In genomic region chr14:92507174-92507768, GRCh38 we compare ENCODE assay signal across 8 cellular contexts. TPM values are rescaled to one million over a fixed set of nuclear protein-coding genes. Genes with fewer than 3 reads are reported as not detected.
DNase-seq lines count a peak whose midpoint lies in the region; ATAC-seq, FAIRE-seq and TF ChIP-seq lines count a peak whose summit lies in the region.

No MANE protein-coding gene starts in this region.

- H3K36me3 ChIP-seq in kidney (ENCODE audit: control insufficient read depth in 1 of 2, insufficient read depth in 2 of 2, low read length in 2 of 2): no peaks in the 10 kb centered on the region

- TF ChIP-seq CTCF in kidney (IDR thresholded peaks at IDR 0.05; ENCODE audit: borderline replicate concordance, extremely low read depth, insufficient read depth) (no peak), GM10266 (IDR thresholded peaks at IDR 0.05; ENCODE audit: control insufficient read depth, insufficient read depth, low read depth, missing control alignments) (no peak)

- DNase-seq in DMS79 (lab: John Stamatoyannopoulos, UW) (peak; percentile 100), NCI-H2107 (lab: John Stamatoyannopoulos, UW) (peak; percentile 97), iPS-NIHi11 (ENCODE audit: low spot score) (peak; percentile 51), kidney (no peak), OCI-M2 (lab: John Stamatoyannopoulos, UW; ENCODE audit: unreplicated experiment) (no peak), GM10266 (ENCODE audit: extremely low spot score) (no peak)

- no peaks in the 10 kb centered on the region for H3K9me3 ChIP-seq in kidney (ENCODE audit: control insufficient read depth in 1 of 2, low read length in 2 of 2)

- ATAC-seq in GM21786 (IDR thresholded peaks at IDR 0.05; ENCODE audit: unreplicated experiment) (peak; percentile 70), HG03520 (IDR thresholded peaks at IDR 0.05; ENCODE audit: unreplicated experiment) (no peak)

- intact Hi-C loops in kidney (cut with DNase I): no loop called here

- H3K9ac ChIP-seq in kidney (ENCODE audit: low read length in 2 of 2): no peak overlapping the region

- H3K4me1 ChIP-seq in kidney (ENCODE audit: control insufficient read depth in 1 of 2, insufficient read depth in 1 of 2, low read depth in 1 of 2, low read length in 2 of 2): peaks cover 0 to 2% of the 10 kb centered on the region in 2 donors

- no peak for FAIRE-seq in kidney (lab: Jason Lieb, UNC)

- no peak overlapping the region for H3K4me3 ChIP-seq in kidney (ENCODE audit: low read length in 2 of 2)

- no peak overlapping the region for H3K27ac ChIP-seq in kidney (ENCODE audit: low read depth in 2 of 2, low read length in 2 of 2)

RNA-seq across cellular contexts. Expression of gene RIN3, which starts 6.3 kb away (rescaled TPM):
- 30.4 TPM for total RNA-seq in kidney
- polyA plus RNA-seq in kidney (ENCODE audit: insufficient read depth, low read depth, low replicate concordance): 7.1 TPM

Comparison
In these comparisons a context has a peak if more than half of its experiments do, and no peak if none do; other contexts are left out.
1. DNase-seq: peak in DMS79 (single experiment), NCI-H2107 (single experiment) and iPS-NIHi11 (single experiment); none in kidney (single experiment), OCI-M2 (single experiment) and GM10266 (single experiment).